In the genomic region with DNA sequence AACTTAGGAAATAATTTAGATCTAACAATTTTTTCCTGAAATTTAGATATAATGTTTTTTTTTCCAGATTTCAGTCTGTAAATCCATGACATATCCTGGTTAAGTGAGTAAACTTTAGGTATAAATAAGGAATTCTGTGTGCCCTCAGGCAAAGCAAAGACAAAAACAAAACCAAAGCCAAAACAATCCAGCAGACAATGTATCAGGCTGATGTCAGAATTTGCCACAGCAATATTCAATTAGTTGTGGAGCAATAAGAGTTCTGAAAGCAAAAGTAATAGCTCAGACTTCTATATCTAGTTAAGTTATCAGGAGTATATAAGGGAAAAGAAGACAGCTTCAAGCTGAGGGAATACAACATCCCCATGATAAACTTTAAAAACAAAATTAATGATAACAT, we compare ENCODE assay signal across 26 cellular contexts.
"Had no signal": no experiment of that assay in that cellular context is flagged by ENCODE, and none has a peak within 500 bp of the region (broad histone marks: within the 10 kb centered on the region; RNA-seq: fewer than 3 reads in every experiment).

No MANE protein-coding gene starts in this region.

- H3K4me1 Mint-ChIP-seq: activated B cell treated with CpG ODN at 0.5 μM for 24 hours; activated CD4-positive, alpha-beta T cell treated with anti-CD3 and anti-CD28 coated beads for 36 hours; central memory CD8-positive, alpha-beta T cell had no signal

- H3K36me3 Mint-ChIP-seq: activated naive CD8-positive, alpha-beta T cell; naive thymus-derived CD4-positive, alpha-beta T cell; type B pancreatic cell had no signal

- H3K27me3 ChIP-seq: breast epithelium, colonic mucosa, vagina had no signal

- H3K27ac ChIP-seq: breast epithelium, colonic mucosa, epithelial cell of prostate, foreskin keratinocyte, left lung, thoracic aorta, vagina had no signal

- H3K4me1 ChIP-seq: breast epithelium, colonic mucosa, vagina had no signal

- H3K27ac Mint-ChIP-seq: activated B cell treated with CpG ODN at 0.5 μM for 24 hours; activated CD4-positive, alpha-beta T cell treated with anti-CD3 and anti-CD28 coated beads for 36 hours; activated naive CD8-positive, alpha-beta T cell; activated T-helper 2 cell treated with anti-CD3 and anti-CD28 coated beads, Interferon-gamma antibody, Interleukin-2, Interleukin-4, amounts not matched to agents 10 μg/mL and 5 μg/mL and 100 μg/mL, durations not matched to agents 14 hours and 24 hours and 36 hours; naive thymus-derived CD4-positive, alpha-beta T cell; type B pancreatic cell had no signal

- H3K4me3 Mint-ChIP-seq: activated B cell treated with CpG ODN at 0.5 μM for 24 hours; activated CD4-positive, alpha-beta T cell treated with anti-CD3 and anti-CD28 coated beads for 36 hours; activated naive CD8-positive, alpha-beta T cell; activated T-cell treated with anti-CD3 and anti-CD28 coated beads, Interleukin-2, amount 50 U/mL, for 4 hours; central memory CD8-positive, alpha-beta T cell; naive thymus-derived CD4-positive, alpha-beta T cell; neural crest cell; type B pancreatic cell had no signal

- H3K9me3 ChIP-seq: breast epithelium, colonic mucosa, left lung, thoracic aorta, vagina had no signal

- H3K4me3 ChIP-seq: breast epithelium, colonic mucosa, left lung, lung, thoracic aorta, vagina had no signal

- H3K36me3 ChIP-seq: breast epithelium, colonic mucosa, left lung, thoracic aorta, vagina had no signal

- H3K9me3 Mint-ChIP-seq: activated T-cell treated with anti-CD3 and anti-CD28 coated beads, Interleukin-2, amount 50 U/mL, for 4 hours; activated T-helper 2 cell treated with anti-CD3 and anti-CD28 coated beads, Interferon-gamma antibody, Interleukin-2, Interleukin-4, amounts not matched to agents 10 μg/mL and 5 μg/mL and 100 μg/mL, durations not matched to agents 14 hours and 24 hours and 36 hours; central memory CD8-positive, alpha-beta T cell; type B pancreatic cell had no signal

- DNase-seq: activated B cell treated with CpG ODN at 0.5 μM for 24 hours; activated CD4-positive, alpha-beta T cell treated with anti-CD3 and anti-CD28 coated beads for 36 hours; activated CD4-positive, alpha-beta T cell treated with anti-CD3 and anti-CD28 coated beads, Interleukin-2, amount 50 U/mL, for 48 hours; activated CD8-positive, alpha-beta memory T cell treated with anti-CD3 and anti-CD28 coated beads, Interleukin-2, amount 50 U/mL, for 48 hours; activated naive CD4-positive, alpha-beta T cell; activated T-cell treated with anti-CD3 and anti-CD28 coated beads, Interleukin-2, amount 50 U/mL, for 4 hours; amniotic stem cell; colonic mucosa; left lung; naive thymus-derived CD4-positive, alpha-beta T cell; occipital lobe; posterior cingulate gyrus; retina; stimulated activated CD4-positive, alpha-beta T cell treated with anti-CD3 and anti-CD28 coated beads, Interleukin-2, amount 100 ng/mL, for 48 hours; stimulated activated naive CD4-positive, alpha-beta T cell treated with Interleukin-2 at 50 U/mL for 16 hours had no signal
